14 cellular contexts compared by ENCODE assay signal in genomic region chr10:103765168-103765567, GRCh38.
DNase-seq lines count a peak whose midpoint lies in the region; ATAC-seq and TF ChIP-seq lines count a peak whose summit lies in the region.
"Had no signal": no experiment of that assay in that cellular context is flagged by ENCODE, and none has a peak within 500 bp of the region (broad histone marks: within the 10 kb centered on the region; RNA-seq: fewer than 3 reads in every experiment).

No MANE protein-coding gene starts in this region.

- no peaks in the 10 kb centered on the region for H3K9me3 Mint-ChIP-seq in CD8-positive, alpha-beta memory T cell
- no peaks in the 10 kb centered on the region for H3K9me3 Mint-ChIP-seq in activated CD4-positive, alpha-beta T cell treated with anti-CD3 and anti-CD28 coated beads, Interleukin-2, amount 10 ng/mL, durations not matched to agents 24 days and 14 days
- H3K9me3 Mint-ChIP-seq: stimulated activated naive CD8-positive, alpha-beta T cell treated with anti-CD3 and anti-CD28 coated beads, Interleukin-15, Interleukin-2, amounts not matched to agents 100 ng/mL and 50 ng/mL, for 24 hours had no signal

- peaks cover 48% of the 10 kb centered on the region for H3K4me1 ChIP-seq in CD8-positive, alpha-beta memory T cell (ENCODE audit: insufficient read depth, low read length)
- peaks cover 6% of the 10 kb centered on the region for H3K4me1 ChIP-seq in mucosa of descending colon (ENCODE audit: low read depth)

- intact Hi-C loops in mucosa of descending colon (cut with DNase I, micrococcal nuclease), result no loop called here
- intact Hi-C loops in activated CD4-positive, alpha-beta T cell treated with anti-CD3 and anti-CD28 coated beads, Interleukin-2, amount 10 ng/mL, durations not matched to agents 24 days and 14 days (cut with micrococcal nuclease), result no loop called here

- H3K27me3 ChIP-seq in CD8-positive, alpha-beta memory T cell (ENCODE audit: insufficient read depth, low read length, poor library complexity, severe bottlenecking), result no peaks in the 10 kb centered on the region
- no peaks in the 10 kb centered on the region for H3K27me3 ChIP-seq in WERI-Rb-1 (ENCODE audit: insufficient read depth, low read depth, severe bottlenecking)

- H3K4me1 Mint-ChIP-seq in CD8-positive, alpha-beta memory T cell, result peaks cover 38 to 53% (median 48%) of the 10 kb centered on the region in 3 donors
- peaks cover 47% of the 10 kb centered on the region for H3K4me1 Mint-ChIP-seq in activated CD4-positive, alpha-beta T cell treated with anti-CD3 and anti-CD28 coated beads, Interleukin-2, amount 10 ng/mL, durations not matched to agents 24 days and 14 days

- H3K27ac ChIP-seq in CD8-positive, alpha-beta memory T cell (ENCODE audit: low read depth, low read length), result no peak overlapping the region
- H3K27ac ChIP-seq in WERI-Rb-1, result no peak overlapping the region
- H3K27ac ChIP-seq: lower lobe of right lung had no signal

- peak overlapping the region in 5 of 8 donors; percentile 6 to 89 (median 73) for H3K27ac Mint-ChIP-seq in CD8-positive, alpha-beta memory T cell
- H3K27ac Mint-ChIP-seq in activated CD4-positive, alpha-beta T cell treated with anti-CD3 and anti-CD28 coated beads, Interleukin-2, amount 10 ng/mL, durations not matched to agents 24 days and 14 days, result no peak overlapping the region
- H3K27ac Mint-ChIP-seq: stimulated activated naive CD8-positive, alpha-beta T cell treated with anti-CD3 and anti-CD28 coated beads, Interleukin-15, Interleukin-2, amounts not matched to agents 100 ng/mL and 50 ng/mL, for 24 hours had no signal

- H3K4me3 ChIP-seq in CD8-positive, alpha-beta memory T cell (ENCODE audit: low read length), result peak overlapping the region; percentile 3
- H3K4me3 ChIP-seq in astrocyte of the spinal cord (ENCODE audit: low read depth, low read length), result no peak overlapping the region
- no peak overlapping the region for H3K4me3 ChIP-seq in mucosa of descending colon
- H3K4me3 ChIP-seq in WERI-Rb-1 (ENCODE audit: low read depth, low read length), result no peak overlapping the region
- H3K4me3 ChIP-seq: lower lobe of right lung had no signal

- peaks cover 0 to 1% of the 10 kb centered on the region in 2 donors for H3K27me3 Mint-ChIP-seq in CD8-positive, alpha-beta memory T cell
- H3K27me3 Mint-ChIP-seq in activated CD4-positive, alpha-beta T cell treated with anti-CD3 and anti-CD28 coated beads, Interleukin-2, amount 10 ng/mL, durations not matched to agents 24 days and 14 days, result peaks cover 5% of the 10 kb centered on the region
- H3K27me3 Mint-ChIP-seq: stimulated activated naive CD8-positive, alpha-beta T cell treated with anti-CD3 and anti-CD28 coated beads, Interleukin-15, Interleukin-2, amounts not matched to agents 100 ng/mL and 50 ng/mL, for 24 hours had no signal

- TF ChIP-seq CTCF in astrocyte of the spinal cord (IDR thresholded peaks at IDR 0.05; ENCODE audit: low read depth, low read length) (no peak), mucosa of descending colon (IDR thresholded peaks at IDR 0.05) (no peak), WERI-Rb-1 (IDR thresholded peaks at IDR 0.05; ENCODE audit: low read depth, low read length) (no peak)

- peak; percentile 23 for ATAC-seq in mucosa of descending colon
- ATAC-seq: lower lobe of right lung had no signal

- H3K36me3 Mint-ChIP-seq in CD8-positive, alpha-beta memory T cell, result no peaks in the 10 kb centered on the region
- H3K36me3 Mint-ChIP-seq in activated CD4-positive, alpha-beta T cell treated with anti-CD3 and anti-CD28 coated beads, Interleukin-2, amount 10 ng/mL, durations not matched to agents 24 days and 14 days (ENCODE audit: low read depth), result no peaks in the 10 kb centered on the region

- H3K4me3 Mint-ChIP-seq in CD8-positive, alpha-beta memory T cell, result peak overlapping the region in 6 of 7 donors; percentile 59 to 87 (median 70)
- no peak overlapping the region for H3K4me3 Mint-ChIP-seq in activated CD4-positive, alpha-beta T cell treated with anti-CD3 and anti-CD28 coated beads, Interleukin-2, amount 10 ng/mL, durations not matched to agents 24 days and 14 days
- H3K4me3 Mint-ChIP-seq: stimulated activated naive CD8-positive, alpha-beta T cell treated with anti-CD3 and anti-CD28 coated beads, Interleukin-15, Interleukin-2, amounts not matched to agents 100 ng/mL and 50 ng/mL, for 24 hours had no signal

- CTCF ChIA-PET in CD8-positive, alpha-beta memory T cell (lab: Charles Lee), result interaction anchor here (1.1 to 2.0 kb wide), 3 partner anchors 12 to 35 kb away, joined by 3 to 5 read pairs (median 3); no protein-coding TSS in a partner anchor

- in situ Hi-C loops in astrocyte of the spinal cord (cut with HindIII; ENCODE audit: low sequenced_read_pairs), result no loop called here

- H3K9me3 ChIP-seq in CD8-positive, alpha-beta memory T cell (ENCODE audit: low read length), result no peaks in the 10 kb centered on the region
- H3K9me3 ChIP-seq in mucosa of descending colon (no peaks in the 10 kb centered on the region), WERI-Rb-1 (ENCODE audit: severe bottlenecking) (no peaks in the 10 kb centered on the region)
- H3K9me3 ChIP-seq: lower lobe of right lung had no signal

- POLR2A ChIA-PET in CD8-positive, alpha-beta memory T cell (lab: Charles Lee), result interaction anchor here (1.0 kb wide), 1 partner anchor 17 kb away, joined by 5 read pairs; no protein-coding TSS in a partner anchor

- no peaks in the 10 kb centered on the region for H3K36me3 ChIP-seq in CD8-positive, alpha-beta memory T cell (ENCODE audit: insufficient read depth, low read length)
- peaks cover 4% of the 10 kb centered on the region for H3K36me3 ChIP-seq in mucosa of descending colon (ENCODE audit: low read depth)
- H3K36me3 ChIP-seq in WERI-Rb-1, result peaks cover 4% of the 10 kb centered on the region
- H3K36me3 ChIP-seq: lower lobe of right lung had no signal

- peak in 1 of 5 donors; percentile 9 for DNase-seq in CD8-positive, alpha-beta memory T cell
- peak; percentile 48 for DNase-seq in LHCN-M2 (ENCODE audit: low read depth)
- DNase-seq in astrocyte of the spinal cord (ENCODE audit: low read depth, low spot score), result peak; percentile 73
- DNase-seq in mucosa of descending colon, result no peak
- no peak for DNase-seq in NAMALWA (ENCODE audit: low spot score)
- no peak for DNase-seq in WERI-Rb-1
- DNase-seq in globus pallidus (ENCODE audit: low spot score), result no peak
- DNase-seq in activated CD4-positive, alpha-beta T cell treated with anti-CD3 and anti-CD28 coated beads, Interleukin-2, amount 10 ng/mL, durations not matched to agents 24 days and 14 days, result no peak
- DNase-seq: cortex of kidney; head of caudate nucleus; lower lobe of right lung; NCI-H187; stimulated activated CD4-positive, alpha-beta T cell treated with anti-CD3 and anti-CD28 coated beads, Interleukin-2, amount 100 ng/mL, for 24 hours had no signal

Comparison
In these comparisons a context has a peak if more than half of its experiments do, and no peak if none do; other contexts are left out.
1. DNase-seq: peak in LHCN-M2 (single experiment) and astrocyte of the spinal cord (single experiment); none in mucosa of descending colon (0 of 3), NAMALWA (single experiment), WERI-Rb-1 (single experiment), globus pallidus (single experiment) and activated CD4-positive, alpha-beta T cell treated with anti-CD3 and anti-CD28 coated beads, Interleukin-2, amount 10 ng/mL, durations not matched to agents 24 days and 14 days (single experiment).